16 cellular contexts compared by ENCODE assay signal in the genomic region with DNA sequence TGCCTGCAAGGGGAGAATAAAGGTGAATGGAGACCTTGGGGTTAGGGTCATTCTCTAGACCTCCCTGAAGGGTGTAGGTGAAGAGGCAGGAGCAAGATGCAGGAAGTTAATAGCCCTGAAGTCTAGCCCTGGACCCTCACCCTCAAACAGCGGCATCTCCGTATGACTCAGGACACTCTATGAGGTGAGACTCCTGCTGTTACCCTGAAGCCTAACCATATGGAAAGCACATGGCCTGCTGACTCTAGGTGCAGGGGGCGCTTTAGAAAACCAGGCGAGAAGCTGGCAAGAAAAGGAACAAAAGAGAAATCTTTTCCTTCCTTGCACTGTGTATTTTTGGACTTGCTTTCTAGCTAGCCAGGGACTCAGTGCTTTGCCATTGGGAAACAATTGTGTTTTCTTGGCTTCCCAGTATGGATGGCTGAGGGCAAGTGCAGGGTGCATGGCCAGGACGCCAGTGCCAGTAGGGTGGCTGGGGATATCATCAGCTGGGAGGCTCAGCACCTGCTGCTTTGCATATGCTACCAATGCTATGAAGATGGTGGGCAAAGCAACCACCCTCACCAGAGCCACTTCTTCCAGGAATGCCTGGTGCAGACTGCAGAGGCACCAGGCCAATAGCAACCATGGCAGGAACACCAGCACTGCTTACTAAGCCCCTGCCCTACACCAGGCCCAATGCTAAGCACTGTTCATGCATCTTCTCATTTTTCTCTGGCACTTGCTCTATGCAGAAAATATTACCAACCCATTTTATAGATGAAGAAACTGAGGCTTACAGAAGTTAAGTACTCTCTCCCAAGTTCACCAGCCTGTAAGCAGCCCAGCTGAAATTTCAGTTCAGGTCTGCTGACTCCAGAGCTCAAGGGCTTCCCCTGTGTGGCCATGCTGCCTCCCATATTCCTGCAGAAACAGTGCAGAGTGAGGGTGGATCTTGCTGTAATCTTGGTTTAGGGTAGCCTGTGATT.
DNase-seq lines count a peak whose midpoint lies in the region; TF ChIP-seq lines count a peak whose summit lies in the region.
"Had no signal": no experiment of that assay in that cellular context is flagged by ENCODE, and none has a peak within 500 bp of the region (broad histone marks: within the 10 kb centered on the region; RNA-seq: fewer than 3 reads in every experiment).

No MANE protein-coding gene starts in this region.

- TF ChIP-seq POLR2A in sigmoid colon (IDR thresholded peaks at IDR 0.05), result no peak

- H3K36me3 Mint-ChIP-seq in brain, result no peaks in the 10 kb centered on the region

- H3K27ac Mint-ChIP-seq in brain, result peak overlapping the region; percentile 60 to 87 (median 70)

- H3K9me3 ChIP-seq in HEK293 (ENCODE audit: control insufficient read depth, insufficient read depth, low read depth, low read length), result no peaks in the 10 kb centered on the region
- no peaks in the 10 kb centered on the region for H3K9me3 ChIP-seq in sigmoid colon

- peak overlapping the region in 3 of 5 experiments; percentile 24 to 72 (median 45) for H3K4me3 Mint-ChIP-seq in brain
- H3K4me3 Mint-ChIP-seq: CD8-positive, alpha-beta memory T cell had no signal

- intact Hi-C loops in sigmoid colon (cut with DNase I), result no loop called here

- H3K27me3 Mint-ChIP-seq in brain, result no peaks in the 10 kb centered on the region

- peaks cover 2 to 11% (median 8%) of the 10 kb centered on the region in 5 experiments for H3K9me3 Mint-ChIP-seq in brain

- WGBS in sigmoid colon, 2 donors, result 94 to 97% methylated on average over 5 of the region's 5 CpGs

- no peak for TF ChIP-seq EP300 in sigmoid colon (IDR thresholded peaks at IDR 0.05)

- H3K4me1 Mint-ChIP-seq in brain, result peaks cover 26% of the 10 kb centered on the region
- H3K4me1 Mint-ChIP-seq: CD8-positive, alpha-beta memory T cell had no signal

- CTCF ChIA-PET in HEK293 (lab: Yijun Ruan, JAX), result interaction anchor here (2.6 kb wide), 1 partner anchor 110 kb away, joined by 8 read pairs; no protein-coding TSS in a partner anchor

- no peak overlapping the region for H3K4me3 ChIP-seq in HEK293 (ENCODE audit: low read depth, low read length)
- no peak overlapping the region for H3K4me3 ChIP-seq in sigmoid colon

- H3K27ac ChIP-seq in HEK293 (ENCODE audit: extremely low read depth, low read depth, low read length) (no peak overlapping the region), sigmoid colon (no peak overlapping the region)

- H3K36me3 ChIP-seq in HEK293 (ENCODE audit: control insufficient read depth in 2 of 2, insufficient read depth in 1 of 2, low read length in 2 of 2) (no peaks in the 10 kb centered on the region), sigmoid colon (no peaks in the 10 kb centered on the region)

- DNase-seq in NCI-H526 treated with DMSO at 0.1 percent for 48 hours (lab: John Stamatoyannopoulos, UW) (peak; percentile 36), sigmoid colon (peak; percentile 7), NK-92 (lab: John Stamatoyannopoulos, UW; ENCODE audit: unreplicated experiment) (no peak), GM19238 (ENCODE audit: insufficient read length, low spot score) (no peak)
- no peak for DNase-seq in effector CD8-positive, alpha-beta T cell (lab: John Stamatoyannopoulos, UW)
- DNase-seq: ACHN; C1 segment of cervical spinal cord; CD8-positive, alpha-beta memory T cell; NCI-H1930; NCI-H446 treated with DMSO at 0.1 percent for 48 hours; OCI-M1; RPMI8226; SHP77 treated with DMSO at 0.1 percent for 48 hours; SK-N-SH had no signal

- POLR2A ChIA-PET in HEK293 (lab: Yijun Ruan, JAX), result no interaction called here

- TF ChIP-seq CTCF in HEK293 (tag by site-specific recombination; IDR thresholded peaks at IDR 0.05) (no peak), brain (conservative IDR thresholded peaks at IDR 0.05) (no peak), sigmoid colon (IDR thresholded peaks at IDR 0.05) (no peak)

- H3K4me1 ChIP-seq in HEK293 (ENCODE audit: control insufficient read depth, insufficient read depth, low read length) (no peaks in the 10 kb centered on the region), sigmoid colon (no peaks in the 10 kb centered on the region)

- no peaks in the 10 kb centered on the region for H3K27me3 ChIP-seq in sigmoid colon

TF ChIP-seq in HEK293, 187 proteins besides CTCF, POLR2A, EP300 and RAD21:
- peak; percentile 86 for TF ChIP-seq ZIC2 (tag by site-specific recombination; IDR thresholded peaks at IDR 0.05)
- TF ChIP-seq ZFP37 (tag by site-specific recombination; IDR thresholded peaks at IDR 0.05), result no peak
- TF ChIP-seq SETDB1 (IDR thresholded peaks at IDR 0.05; ENCODE audit: insufficient read length, low read length), result no peak
- TF ChIP-seq ZNF776 (tag by site-specific recombination; IDR thresholded peaks at IDR 0.05; ENCODE audit: borderline replicate concordance), result no peak
- no peak for TF ChIP-seq ZNF274 (IDR thresholded peaks at IDR 0.05; ENCODE audit: low read length)
- no peak for TF ChIP-seq ZNF274 (tag by site-specific recombination; IDR thresholded peaks at IDR 0.05; ENCODE audit: borderline replicate concordance)

Comparison
In these comparisons a context has a peak if more than half of its experiments do, and no peak if none do; other contexts are left out.
1. DNase-seq: peak in NCI-H526 treated with DMSO at 0.1 percent for 48 hours (single experiment) and sigmoid colon (single experiment); none in NK-92 (single experiment), effector CD8-positive, alpha-beta T cell (single experiment) and GM19238 (single experiment).